22 cellular contexts compared by ENCODE assay signal in genomic region chr2:76450024-76450475, GRCh38.
DNase-seq lines count a peak whose midpoint lies in the region; ATAC-seq and TF ChIP-seq lines count a peak whose summit lies in the region.
"Had no signal": no experiment of that assay in that cellular context is flagged by ENCODE, and none has a peak within 500 bp of the region (broad histone marks: within the 10 kb centered on the region; RNA-seq: fewer than 3 reads in every experiment).

No MANE protein-coding gene starts in this region.

- H3K27me3 ChIP-seq in BLaER1 (no peaks in the 10 kb centered on the region), GM23338 (ENCODE audit: insufficient read depth) (no peaks in the 10 kb centered on the region), suprapubic skin (no peaks in the 10 kb centered on the region), gastrocnemius medialis (no peaks in the 10 kb centered on the region)
- H3K27me3 ChIP-seq: right atrium auricular region, upper lobe of left lung had no signal

- H3K36me3 ChIP-seq in BLaER1 (0 out of 2 replicates have a peak, but pooled peaks cover under 1% of the 10 kb centered on the region), GM23338 (ENCODE audit: insufficient read depth) (no peaks in the 10 kb centered on the region), suprapubic skin (no peaks in the 10 kb centered on the region), gastrocnemius medialis (no peaks in the 10 kb centered on the region)
- H3K36me3 ChIP-seq: right atrium auricular region, upper lobe of left lung, WERI-Rb-1 had no signal

- TF ChIP-seq POLR2A in suprapubic skin (IDR thresholded peaks at IDR 0.05) (no peak), gastrocnemius medialis (IDR thresholded peaks at IDR 0.05) (no peak)

- no peak for TF ChIP-seq CTCF in GM23338 (conservative IDR thresholded peaks at IDR 0.05; ENCODE audit: low read depth in 2 of 2)
- TF ChIP-seq CTCF in suprapubic skin (IDR thresholded peaks at IDR 0.05), result no peak
- no peak for TF ChIP-seq CTCF in gastrocnemius medialis (IDR thresholded peaks at IDR 0.05 in 4 of 5, conservative IDR thresholded peaks at IDR 0.05 in 1 of 5)

- H3K9ac ChIP-seq in BLaER1, result no peak overlapping the region

- H3K27ac Mint-ChIP-seq in GM23338, result no peak overlapping the region
- H3K27ac Mint-ChIP-seq: activated CD8-positive, alpha-beta T cell treated with anti-CD3 and anti-CD28 coated beads, Interleukin-2, amount 10 ng/mL, durations not matched to agents 7 days and 5 days; activated naive CD8-positive, alpha-beta T cell treated with anti-CD3 and anti-CD28 coated beads, Interleukin-2, amount 50 U/mL, for 24 hours; B cell had no signal

- in situ Hi-C loops in G401 (cut with HindIII; ENCODE audit: low sequenced_read_pairs), result no loop called here
- in situ Hi-C loops in gastrocnemius medialis (cut with MboI; ENCODE audit: low sequenced_read_pairs in 4 of 4), result no loop called here

- peak overlapping the region; percentile 24; the same call in 1 of the 2 replicates for H3K27ac ChIP-seq in BLaER1
- no peak overlapping the region for H3K27ac ChIP-seq in GM23338 (ENCODE audit: low read depth)
- H3K27ac ChIP-seq in suprapubic skin, result no peak overlapping the region
- H3K27ac ChIP-seq in gastrocnemius medialis, result no peak overlapping the region
- H3K27ac ChIP-seq: 22Rv1, epithelial cell of prostate, right atrium auricular region, upper lobe of left lung, WERI-Rb-1 had no signal

- H3K4me2 ChIP-seq in BLaER1, result peak overlapping the region; percentile 23
- no peak overlapping the region for H3K4me2 ChIP-seq in GM23338

- H3K27me3 Mint-ChIP-seq in GM23338 (ENCODE audit: insufficient read depth, low read depth, poor library complexity), result no peaks in the 10 kb centered on the region
- H3K27me3 Mint-ChIP-seq: activated naive CD8-positive, alpha-beta T cell treated with anti-CD3 and anti-CD28 coated beads, Interleukin-2, amount 50 U/mL, for 24 hours; B cell had no signal

- H3K36me3 Mint-ChIP-seq in GM23338 (ENCODE audit: low read depth), result peaks cover 11% of the 10 kb centered on the region

- peaks cover 10% of the 10 kb centered on the region for H3K4me1 Mint-ChIP-seq in GM23338
- H3K4me1 Mint-ChIP-seq: activated naive CD8-positive, alpha-beta T cell treated with anti-CD3 and anti-CD28 coated beads, Interleukin-2, amount 50 U/mL, for 24 hours; B cell had no signal

- H3K4me1 ChIP-seq in BLaER1 (peaks cover 26% of the 10 kb centered on the region), GM23338 (ENCODE audit: insufficient read depth) (peaks cover 17% of the 10 kb centered on the region), suprapubic skin (no peaks in the 10 kb centered on the region), gastrocnemius medialis (no peaks in the 10 kb centered on the region)
- H3K4me1 ChIP-seq: right atrium auricular region, upper lobe of left lung had no signal

- ATAC-seq in GM18870 (IDR thresholded peaks at IDR 0.05; ENCODE audit: unreplicated experiment) (peak; percentile 92), GM23338 (no peak), HG03457 (IDR thresholded peaks at IDR 0.05; ENCODE audit: unreplicated experiment) (peak; percentile 80), GM21529 (IDR thresholded peaks at IDR 0.05; ENCODE audit: unreplicated experiment) (no peak), gastrocnemius medialis (no peak)
- ATAC-seq: activated CD8-positive, alpha-beta T cell treated with anti-CD3 and anti-CD28 coated beads, Interleukin-2, amount 10 ng/mL, durations not matched to agents 7 days and 5 days; activated naive CD8-positive, alpha-beta T cell treated with anti-CD3 and anti-CD28 coated beads, Interleukin-2, amount 50 U/mL, for 24 hours; left colon had no signal

- H3K9me2 ChIP-seq in GM23338 (ENCODE audit: insufficient read depth), result no peaks in the 10 kb centered on the region

- DNase-seq in GM23338 (ENCODE audit: low spot score), result no peak
- DNase-seq in suprapubic skin (ENCODE audit: low spot score in 2 of 2), result no peak
- DNase-seq in G401 (ENCODE audit: low spot score), result no peak
- no peak for DNase-seq in gastrocnemius medialis
- DNase-seq: activated CD8-positive, alpha-beta T cell treated with anti-CD3 and anti-CD28 coated beads, Interleukin-2, amount 10 ng/mL, durations not matched to agents 7 days and 5 days; activated naive CD8-positive, alpha-beta T cell treated with anti-CD3 and anti-CD28 coated beads, Interleukin-2, amount 50 U/mL, for 24 hours; foreskin melanocyte; left colon; NCI-H1694 treated with DMSO at 0.1 percent for 48 hours; SHP77; stimulated activated naive CD4-positive, alpha-beta T cell treated with Interleukin-2 at 50 U/mL for 16 hours; T-helper 1 cell; upper lobe of left lung; WERI-Rb-1 had no signal

- no peak for TF ChIP-seq EP300 in suprapubic skin (IDR thresholded peaks at IDR 0.05)

- H3K4me3 ChIP-seq in BLaER1 (no peak overlapping the region), GM23338 (no peak overlapping the region), suprapubic skin (no peak overlapping the region), gastrocnemius medialis (no peak overlapping the region)
- H3K4me3 ChIP-seq: right atrium auricular region, upper lobe of left lung had no signal

- H3K9me3 ChIP-seq in BLaER1 (peaks cover 6% of the 10 kb centered on the region), suprapubic skin (no peaks in the 10 kb centered on the region), gastrocnemius medialis (no peaks in the 10 kb centered on the region)
- H3K9me3 ChIP-seq: right atrium auricular region, upper lobe of left lung had no signal

- no peaks in the 10 kb centered on the region for H3K79me2 ChIP-seq in GM23338 (replicated peaks; ENCODE audit: insufficient read depth)

- 76% methylated on average over 1 of the region's 1 CpG for WGBS in suprapubic skin

- peaks cover 11% of the 10 kb centered on the region for H3K9me3 Mint-ChIP-seq in GM23338

- H2AFZ ChIP-seq in GM23338, result peak overlapping the region; percentile 25; the same call in 1 of the 2 replicates

- H4K20me1 ChIP-seq in BLaER1, result no peaks in the 10 kb centered on the region
- no peaks in the 10 kb centered on the region for H4K20me1 ChIP-seq in GM23338 (replicated peaks; ENCODE audit: insufficient read depth)

- H3F3A ChIP-seq in GM23338 (replicated peaks; ENCODE audit: low read depth), result no peaks in the 10 kb centered on the region

- H3K4me3 Mint-ChIP-seq in GM23338, result no peak overlapping the region
- H3K4me3 Mint-ChIP-seq: activated CD8-positive, alpha-beta T cell treated with anti-CD3 and anti-CD28 coated beads, Interleukin-2, amount 10 ng/mL, durations not matched to agents 7 days and 5 days; activated naive CD8-positive, alpha-beta T cell treated with anti-CD3 and anti-CD28 coated beads, Interleukin-2, amount 50 U/mL, for 24 hours; B cell had no signal

- intact Hi-C loops in gastrocnemius medialis (cut with DNase I; ENCODE audit: low total_unique reads), result no loop called here

TF ChIP-seq in GM23338, 12 proteins besides CTCF, POLR2A, EP300 and RAD21 (continues in another document):
- TF ChIP-seq, protein P1, sequence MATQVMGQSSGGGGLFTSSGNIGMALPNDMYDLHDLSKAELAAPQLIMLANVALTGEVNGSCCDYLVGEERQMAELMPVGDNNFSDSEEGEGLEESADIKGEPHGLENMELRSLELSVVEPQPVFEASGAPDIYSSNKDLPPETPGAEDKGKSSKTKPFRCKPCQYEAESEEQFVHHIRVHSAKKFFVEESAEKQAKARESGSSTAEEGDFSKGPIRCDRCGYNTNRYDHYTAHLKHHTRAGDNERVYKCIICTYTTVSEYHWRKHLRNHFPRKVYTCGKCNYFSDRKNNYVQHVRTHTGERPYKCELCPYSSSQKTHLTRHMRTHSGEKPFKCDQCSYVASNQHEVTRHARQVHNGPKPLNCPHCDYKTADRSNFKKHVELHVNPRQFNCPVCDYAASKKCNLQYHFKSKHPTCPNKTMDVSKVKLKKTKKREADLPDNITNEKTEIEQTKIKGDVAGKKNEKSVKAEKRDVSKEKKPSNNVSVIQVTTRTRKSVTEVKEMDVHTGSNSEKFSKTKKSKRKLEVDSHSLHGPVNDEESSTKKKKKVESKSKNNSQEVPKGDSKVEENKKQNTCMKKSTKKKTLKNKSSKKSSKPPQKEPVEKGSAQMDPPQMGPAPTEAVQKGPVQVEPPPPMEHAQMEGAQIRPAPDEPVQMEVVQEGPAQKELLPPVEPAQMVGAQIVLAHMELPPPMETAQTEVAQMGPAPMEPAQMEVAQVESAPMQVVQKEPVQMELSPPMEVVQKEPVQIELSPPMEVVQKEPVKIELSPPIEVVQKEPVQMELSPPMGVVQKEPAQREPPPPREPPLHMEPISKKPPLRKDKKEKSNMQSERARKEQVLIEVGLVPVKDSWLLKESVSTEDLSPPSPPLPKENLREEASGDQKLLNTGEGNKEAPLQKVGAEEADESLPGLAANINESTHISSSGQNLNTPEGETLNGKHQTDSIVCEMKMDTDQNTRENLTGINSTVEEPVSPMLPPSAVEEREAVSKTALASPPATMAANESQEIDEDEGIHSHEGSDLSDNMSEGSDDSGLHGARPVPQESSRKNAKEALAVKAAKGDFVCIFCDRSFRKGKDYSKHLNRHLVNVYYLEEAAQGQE (IDR thresholded peaks at IDR 0.05; ENCODE audit: unreplicated experiment), result no peak
- TF ChIP-seq EZH2phosphoT487 (IDR thresholded peaks at IDR 0.05; ENCODE audit: unreplicated experiment), result no peak
- TF ChIP-seq ZNF331 (CRISPR knock-in tag; IDR thresholded peaks at IDR 0.05; ENCODE audit: low read depth), result no peak
- TF ChIP-seq EZH2 (IDR thresholded peaks at IDR 0.05; ENCODE audit: low read depth, unreplicated experiment), result no peak
- TF ChIP-seq JUNB (IDR thresholded peaks at IDR 0.05; ENCODE audit: unreplicated experiment), result no peak

Comparison
In these comparisons a context has a peak if more than half of its experiments do, and no peak if none do; other contexts are left out.
1. ATAC-seq: peak in GM18870 (single experiment) and HG03457 (single experiment); none in GM23338 (single experiment), GM21529 (single experiment) and gastrocnemius medialis (0 of 2).